ENCODE assay signal across 41 cellular contexts in genomic region chr10:113782986-113783704, GRCh38. TPM values are rescaled to one million over a fixed set of nuclear protein-coding genes. Genes with fewer than 3 reads are reported as not detected.
"Had no signal": no experiment of that assay in that cellular context is flagged by ENCODE, and none has a peak within 500 bp of the region (broad histone marks: within the 10 kb centered on the region; RNA-seq: fewer than 3 reads in every experiment).

No MANE protein-coding gene starts in this region.

- H3K4me3 ChIP-seq: adrenal gland, cardiac muscle cell had no signal

- ATAC-seq: activated CD8-positive, alpha-beta T cell treated with anti-CD3 and anti-CD28 coated beads for 36 hours; activated naive CD4-positive, alpha-beta T cell treated with anti-CD3 and anti-CD28 coated beads, Interleukin-2, amount 50 U/mL, for 72 hours; activated T-cell treated with anti-CD3 and anti-CD28 coated beads, Interleukin-2, amount 50 U/mL, for 4 hours; activated T-cell treated with anti-CD3 and anti-CD28 coated beads, Interleukin-2, amount 50 U/mL, for 72 hours; activated T-helper 17 cell treated with anti-CD3 and anti-CD28 coated beads, Interleukin-2, amount 50 U/mL, for 72 hours had no signal

- FAIRE-seq: astrocyte, bronchial epithelial cell, TTC549 had no signal

- H3K9me3 ChIP-seq: adrenal gland had no signal

- H3K9me3 Mint-ChIP-seq: activated B cell treated with CpG ODN at 0.5 μM for 24 hours; activated CD4-positive, alpha-beta memory T cell treated with anti-CD3 and anti-CD28 coated beads for 36 hours; activated CD4-positive, alpha-beta T cell treated with anti-CD3 and anti-CD28 coated beads, Interleukin-2, amount 10 ng/mL, durations not matched to agents 24 days and 14 days; activated CD8-positive, alpha-beta T cell treated with anti-CD3 and anti-CD28 coated beads for 36 hours; activated naive CD4-positive, alpha-beta T cell treated with anti-CD3 and anti-CD28 coated beads for 36 hours; activated naive CD4-positive, alpha-beta T cell treated with anti-CD3 and anti-CD28 coated beads, Interleukin-2, amount 50 U/mL, for 72 hours; activated naive CD8-positive, alpha-beta T cell treated with anti-CD3 and anti-CD28 coated beads for 36 hours; activated T-cell treated with anti-CD3 and anti-CD28 coated beads, Interleukin-2, amount 50 U/mL, for 4 hours; activated T-cell treated with anti-CD3 and anti-CD28 coated beads, Interleukin-2, amount 50 U/mL, for 72 hours; activated T-helper 1 cell treated with anti-CD3 and anti-CD28 coated beads, Interleukin-12 subunit alpha, Interleukin-12 subunit beta, Interleukin-2, Interleukin-4 antibody, amounts not matched to agents 30 ng/mL and 10 ng/mL and 1 ng/mL, durations not matched to agents 14 hours and 24 hours and 36 hours; activated T-helper 17 cell treated with anti-CD3 and anti-CD28 coated beads, Interleukin-2, amount 50 U/mL, for 72 hours; brain; central memory CD8-positive, alpha-beta T cell; T-helper 1 cell treated with Interleukin-12 subunit alpha and Interleukin-12 subunit beta and Interleukin-4 antibody, amounts not matched to agents 30 μg/mL and 1 μg/mL, for 36 hours; T-helper 2 cell treated with Interferon-gamma antibody and Interleukin-4, amounts not matched to agents 5 μg/mL and 100 μg/mL, for 36 hours had no signal

- H3K4me1 Mint-ChIP-seq: activated B cell treated with CpG ODN at 0.5 μM for 24 hours; activated CD4-positive, alpha-beta T cell treated with anti-CD3 and anti-CD28 coated beads, Interleukin-2, amount 10 ng/mL, durations not matched to agents 24 days and 14 days; activated naive CD8-positive, alpha-beta T cell treated with anti-CD3 and anti-CD28 coated beads for 36 hours; brain; central memory CD8-positive, alpha-beta T cell had no signal

- H3K4me3 Mint-ChIP-seq: activated B cell treated with CpG ODN at 0.5 μM for 24 hours; activated CD4-positive, alpha-beta memory T cell treated with anti-CD3 and anti-CD28 coated beads for 36 hours; activated CD4-positive, alpha-beta T cell treated with anti-CD3 and anti-CD28 coated beads, Interleukin-2, amount 10 ng/mL, durations not matched to agents 24 days and 14 days; activated CD8-positive, alpha-beta T cell treated with anti-CD3 and anti-CD28 coated beads for 36 hours; activated naive CD4-positive, alpha-beta T cell treated with anti-CD3 and anti-CD28 coated beads for 36 hours; activated naive CD8-positive, alpha-beta T cell treated with anti-CD3 and anti-CD28 coated beads for 36 hours; activated T-cell treated with anti-CD3 and anti-CD28 coated beads, Interleukin-2, amount 50 U/mL, for 4 hours; activated T-cell treated with anti-CD3 and anti-CD28 coated beads, Interleukin-2, amount 50 U/mL, for 72 hours; activated T-helper 1 cell treated with anti-CD3 and anti-CD28 coated beads, Interleukin-12 subunit alpha, Interleukin-12 subunit beta, Interleukin-2, Interleukin-4 antibody, amounts not matched to agents 30 ng/mL and 10 ng/mL and 1 ng/mL, durations not matched to agents 14 hours and 24 hours and 36 hours; activated T-helper 17 cell treated with anti-CD3 and anti-CD28 coated beads, Interleukin-2, amount 50 U/mL, for 72 hours; brain; central memory CD8-positive, alpha-beta T cell; T-helper 1 cell treated with Interleukin-12 subunit alpha and Interleukin-12 subunit beta and Interleukin-4 antibody, amounts not matched to agents 30 μg/mL and 1 μg/mL, for 36 hours; T-helper 2 cell treated with Interferon-gamma antibody and Interleukin-4, amounts not matched to agents 5 μg/mL and 100 μg/mL, for 36 hours had no signal

- H3K27ac Mint-ChIP-seq: activated B cell treated with CpG ODN at 0.5 μM for 24 hours; activated CD4-positive, alpha-beta memory T cell treated with anti-CD3 and anti-CD28 coated beads for 36 hours; activated CD4-positive, alpha-beta T cell treated with anti-CD3 and anti-CD28 coated beads, Interleukin-2, amount 10 ng/mL, durations not matched to agents 24 days and 14 days; activated CD8-positive, alpha-beta T cell treated with anti-CD3 and anti-CD28 coated beads for 36 hours; activated naive CD4-positive, alpha-beta T cell treated with anti-CD3 and anti-CD28 coated beads for 36 hours; activated naive CD4-positive, alpha-beta T cell treated with anti-CD3 and anti-CD28 coated beads, Interleukin-2, amount 50 U/mL, for 72 hours; activated naive CD8-positive, alpha-beta T cell treated with anti-CD3 and anti-CD28 coated beads for 36 hours; activated T-cell treated with anti-CD3 and anti-CD28 coated beads, Interleukin-2, amount 50 U/mL, for 72 hours; activated T-helper 1 cell treated with anti-CD3 and anti-CD28 coated beads, Interleukin-12 subunit alpha, Interleukin-12 subunit beta, Interleukin-2, Interleukin-4 antibody, amounts not matched to agents 30 ng/mL and 10 ng/mL and 1 ng/mL, durations not matched to agents 14 hours and 24 hours and 36 hours; activated T-helper 17 cell treated with anti-CD3 and anti-CD28 coated beads, Interleukin-2, amount 50 U/mL, for 72 hours; brain; T-helper 1 cell treated with Interleukin-12 subunit alpha and Interleukin-12 subunit beta and Interleukin-4 antibody, amounts not matched to agents 30 μg/mL and 1 μg/mL, for 36 hours; T-helper 2 cell treated with Interferon-gamma antibody and Interleukin-4, amounts not matched to agents 5 μg/mL and 100 μg/mL, for 36 hours had no signal

- H3K4me1 ChIP-seq: adrenal gland had no signal

- H3K36me3 Mint-ChIP-seq: activated CD4-positive, alpha-beta memory T cell treated with anti-CD3 and anti-CD28 coated beads for 36 hours; activated naive CD4-positive, alpha-beta T cell treated with anti-CD3 and anti-CD28 coated beads, Interleukin-2, amount 50 U/mL, for 72 hours; activated naive CD8-positive, alpha-beta T cell treated with anti-CD3 and anti-CD28 coated beads for 36 hours; brain had no signal

- H3K27me3 ChIP-seq: adrenal gland had no signal

- H3K27ac ChIP-seq: adrenal gland, cardiac muscle cell, VCaP had no signal

- DNase-seq: activated B cell treated with CpG ODN at 0.5 μM for 24 hours; activated CD4-positive, alpha-beta memory T cell treated with anti-CD3 and anti-CD28 coated beads for 36 hours; activated CD4-positive, alpha-beta T cell treated with anti-CD3 and anti-CD28 coated beads for 4 hours; activated CD4-positive, alpha-beta T cell treated with anti-CD3 and anti-CD28 coated beads, Interleukin-2, amount 10 ng/mL, durations not matched to agents 24 days and 14 days; activated CD4-positive, alpha-beta T cell treated with anti-CD3 and anti-CD28 coated beads, Interleukin-2, amount 50 U/mL, for 1 hour; activated CD4-positive, alpha-beta T cell treated with anti-CD3 and anti-CD28 coated beads, Interleukin-2, amount 50 U/mL, for 4 hours; activated CD4-positive, CD25-positive, alpha-beta regulatory T cell treated with anti-CD3 and anti-CD28 coated beads, Interleukin-2, amount 50 U/mL, for 72 hours; activated CD8-positive, alpha-beta memory T cell treated with anti-CD3 and anti-CD28 coated beads, Interleukin-2, amount 50 U/mL, for 4 hours; activated CD8-positive, alpha-beta T cell treated with anti-CD3 and anti-CD28 coated beads for 36 hours; activated effector memory CD4-positive, alpha-beta T cell treated with anti-CD3 and anti-CD28 coated beads, Interleukin-2, amount 50 U/mL, for 16 hours; activated gamma-delta T cell treated with Interleukin-2 at 50 U/mL for 16 hours; activated naive CD4-positive, alpha-beta T cell; activated naive CD4-positive, alpha-beta T cell treated with anti-CD3 and anti-CD28 coated beads for 36 hours; activated naive CD4-positive, alpha-beta T cell treated with anti-CD3 and anti-CD28 coated beads, Interleukin-2, amount 50 U/mL, for 16 hours; activated naive CD8-positive, alpha-beta T cell treated with anti-CD3 and anti-CD28 coated beads for 36 hours; activated T-cell treated with anti-CD3 and anti-CD28 coated beads for 4 hours; activated T-cell treated with anti-CD3 and anti-CD28 coated beads, Interleukin-2, amount 50 U/mL, for 1 hour; activated T-cell treated with anti-CD3 and anti-CD28 coated beads, Interleukin-2, amount 50 U/mL, for 4 hours; activated T-cell treated with anti-CD3 and anti-CD28 coated beads, Interleukin-2, amount 50 U/mL, for 72 hours; adrenal gland; amniotic stem cell; aorta; caudate nucleus; cerebellar nuclear complex; T-helper 1 cell; T-helper 2 cell; T-helper 9 cell had no signal

- H3K36me3 ChIP-seq: adrenal gland, cardiac muscle cell had no signal

RNA-seq across cellular contexts. Expression of gene PLEKHS1, which starts 31.7 kb away (rescaled TPM):
- total RNA-seq: activated B cell treated with CpG ODN at 0.5 μM for 24 hours; activated CD4-positive, alpha-beta memory T cell treated with anti-CD3 and anti-CD28 coated beads for 36 hours; activated CD4-positive, alpha-beta T cell treated with anti-CD3 and anti-CD28 coated beads, Interleukin-2, amount 10 ng/mL, durations not matched to agents 24 days and 14 days; activated CD8-positive, alpha-beta memory T cell treated with anti-CD3 and anti-CD28 coated beads for 36 hours; activated CD8-positive, alpha-beta T cell treated with anti-CD3 and anti-CD28 coated beads for 36 hours; activated naive CD4-positive, alpha-beta T cell treated with anti-CD3 and anti-CD28 coated beads for 36 hours; activated naive CD4-positive, alpha-beta T cell treated with anti-CD3 and anti-CD28 coated beads, Interleukin-2, amount 50 U/mL, for 72 hours; activated T-cell treated with anti-CD3 and anti-CD28 coated beads, Interleukin-2, amount 50 U/mL, for 4 hours; activated T-cell treated with anti-CD3 and anti-CD28 coated beads, Interleukin-2, amount 50 U/mL, for 72 hours; activated T-helper 17 cell treated with anti-CD3 and anti-CD28 coated beads, Interleukin-2, amount 50 U/mL, for 72 hours; adrenal gland; astrocyte; bronchial epithelial cell; cardiac muscle cell; chondrocyte had no signal
- polyA plus RNA-seq: cardiac muscle cell had no signal
